8 cellular contexts compared by ENCODE assay signal in the genomic region with DNA sequence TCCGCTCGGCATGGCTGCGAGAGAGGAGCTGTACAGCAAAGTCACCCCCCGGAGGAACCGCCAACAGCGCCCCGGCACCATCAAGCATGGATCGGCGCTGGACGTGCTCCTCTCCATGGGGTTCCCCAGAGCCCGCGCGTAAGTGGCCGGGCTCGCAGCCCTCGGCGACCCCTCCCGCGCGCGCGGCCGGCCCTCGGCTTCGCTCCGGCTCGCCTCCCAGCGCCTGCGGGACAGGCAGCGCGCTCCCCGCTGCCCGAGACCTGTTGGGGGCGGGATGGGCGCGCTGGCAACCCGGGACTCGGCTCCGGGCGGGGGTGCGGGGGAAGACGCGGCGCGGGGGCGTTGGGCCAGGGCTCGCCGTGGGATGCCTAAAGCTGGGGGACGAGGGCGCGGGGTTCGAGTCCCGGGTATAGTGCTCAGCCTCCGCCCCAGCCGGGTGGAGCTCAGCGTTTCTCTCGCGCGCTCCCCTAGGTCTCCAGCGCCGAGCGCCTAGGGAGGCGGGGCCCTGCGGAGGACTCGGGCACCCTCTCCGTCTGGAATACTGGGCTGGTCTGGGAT. TPM values are rescaled to one million over a fixed set of nuclear protein-coding genes. Genes with fewer than 3 reads are reported as not detected.
A peak's percentile ranks its signal among the peaks of the same experiment; 100 is the strongest.
DNase-seq lines count a peak whose midpoint lies in the region; ATAC-seq and TF ChIP-seq lines count a peak whose summit lies in the region.

No MANE protein-coding gene starts in this region.

- no peaks in the 10 kb centered on the region for H3K9me3 ChIP-seq in Peyer's patch

- ATAC-seq in HG03097 (IDR thresholded peaks at IDR 0.05; ENCODE audit: low FRiP score, unreplicated experiment) (peak; percentile 51), omental fat pad (ENCODE audit: low FRiP score) (peak; percentile 87)

- under 1% methylated on average over 66 of the region's 66 CpGs for WGBS in urinary bladder

- no peaks in the 10 kb centered on the region for H3K27me3 ChIP-seq in Peyer's patch

- H3K4me1 ChIP-seq in Peyer's patch (peaks cover 0 to 13% (median 4%) of the 10 kb centered on the region in 4 donors), urinary bladder (ENCODE audit: insufficient read depth) (peaks cover 1% of the 10 kb centered on the region)

- H3K27ac ChIP-seq in Peyer's patch (peak overlapping the region; percentile 75 to 96 (median 88)), urinary bladder (ENCODE audit: low read depth) (peak overlapping the region; percentile 97)

- no peak for TF ChIP-seq POLR2A in Peyer's patch (IDR thresholded peaks at IDR 0.05)

- TF ChIP-seq CTCF in Peyer's patch (IDR thresholded peaks at IDR 0.05): no peak
- no peak for TF ChIP-seq CTCF in omental fat pad (IDR thresholded peaks at IDR 0.05)

- DNase-seq in NOMO-1 treated with DMSO at 0.1 percent for 48 hours (lab: John Stamatoyannopoulos, UW; ENCODE audit: unreplicated experiment): peak; percentile 15
- DNase-seq in NOMO-1 treated with dmso at 0.1 percent for 144 hours (lab: John Stamatoyannopoulos, UW; ENCODE audit: unreplicated experiment): no peak
- peak; percentile 33 to 72 (median 64) for DNase-seq in Peyer's patch
- peak; percentile 24 for DNase-seq in activated gamma-delta T cell treated with anti-CD3 and anti-CD28 coated beads, Interleukin-2, amount 50 U/mL, for 16 hours (ENCODE audit: low read depth)
- peak; percentile 49 for DNase-seq in germinal center (ENCODE audit: low spot score)
- no peak for DNase-seq in omental fat pad (ENCODE audit: low spot score)

- H3K4me3 ChIP-seq in Peyer's patch (peak overlapping the region; percentile 74 to 99 (median 82)), urinary bladder (ENCODE audit: low read depth, low read length) (peak overlapping the region; percentile 81)

- no peaks in the 10 kb centered on the region for H3K36me3 ChIP-seq in Peyer's patch
- no peaks in the 10 kb centered on the region for H3K36me3 ChIP-seq in urinary bladder (ENCODE audit: insufficient read depth)

RNA-seq across cellular contexts. Expression of a gene that starts 0.6 kb away (rescaled TPM):
- total RNA-seq in Peyer's patch: 10 to 100 TPM in 1 of 4 donors, 1 to 10 TPM in 3; 2.3 to 14.9 (median 5.2) TPM
- 10 to 100 TPM in 3 of 4 donors, 1 to 10 TPM in 1; 9.9 to 36.3 (median 24.3) TPM for total RNA-seq in omental fat pad
- total RNA-seq in urinary bladder: 11.4 TPM
- polyA plus RNA-seq in urinary bladder: 1.6 TPM

Comparison
In these comparisons a context has a peak if more than half of its experiments do, and no peak if none do; other contexts are left out.
1. DNase-seq: peak in NOMO-1 treated with DMSO at 0.1 percent for 48 hours (single experiment), Peyer's patch (3 of 3), activated gamma-delta T cell treated with anti-CD3 and anti-CD28 coated beads, Interleukin-2, amount 50 U/mL, for 16 hours (single experiment) and germinal center (single experiment); none in NOMO-1 treated with dmso at 0.1 percent for 144 hours (single experiment) and omental fat pad (single experiment).